ENCODE assay signal across 19 cellular contexts in genomic region chr22:37000676-37001534, GRCh38. TPM values are rescaled to one million over a fixed set of nuclear protein-coding genes. Genes with fewer than 3 reads are reported as not detected.
DNase-seq lines count a peak whose midpoint lies in the region; ATAC-seq and TF ChIP-seq lines count a peak whose summit lies in the region.
"Had no signal": no experiment of that assay in that cellular context is flagged by ENCODE, and none has a peak within 500 bp of the region (broad histone marks: within the 10 kb centered on the region; RNA-seq: fewer than 3 reads in every experiment).

No MANE protein-coding gene starts in this region.

- H4K91ac ChIP-seq in IMR-90 (ENCODE audit: insufficient read depth, low read depth, low read length) = no peak overlapping the region

- H3K79me1 ChIP-seq in IMR-90 (ENCODE audit: low read depth in 1 of 2, low read length in 2 of 2) = no peaks in the 10 kb centered on the region

- H3K4me1 ChIP-seq in IMR-90 (ENCODE audit: control insufficient read depth, insufficient read depth, low read length) = no peaks in the 10 kb centered on the region
- H3K4me1 ChIP-seq: BLaER1 had no signal

- no peak overlapping the region for H2BK15ac ChIP-seq in IMR-90 (ENCODE audit: low read depth, low read length)

- H3K27me3 Mint-ChIP-seq in activated naive CD4-positive, alpha-beta T cell treated with anti-CD3 and anti-CD28 coated beads, Interleukin-2, amount 10 ng/mL, durations not matched to agents 7 days and 5 days = peaks cover 70% of the 10 kb centered on the region
- peaks cover 20% of the 10 kb centered on the region for H3K27me3 Mint-ChIP-seq in nephron progenitor cell (ENCODE audit: low read depth, poor library complexity)

- no peaks in the 10 kb centered on the region; the same call in 1 of the 2 replicates for H4K20me1 ChIP-seq in IMR-90 (ENCODE audit: insufficient read depth, low read length)
- H4K20me1 ChIP-seq: BLaER1 had no signal

- DNase-seq in activated naive CD4-positive, alpha-beta T cell treated with anti-CD3 and anti-CD28 coated beads, Interleukin-2, amount 10 ng/mL, durations not matched to agents 7 days and 5 days = peak; percentile 14
- DNase-seq in activated naive CD4-positive, alpha-beta T cell treated with Interleukin-2 at 50 U/mL for 16 hours = no peak
- DNase-seq in IMR-90 = no peak
- no peak for DNase-seq in nephron progenitor cell
- DNase-seq in NCI-H1417 treated with DMSO at 0.1 percent for 48 hours (lab: John Stamatoyannopoulos, UW) = no peak
- DNase-seq in ureter (ENCODE audit: low spot score) = no peak
- DNase-seq in GDM1 (lab: John Stamatoyannopoulos, UW) = no peak
- DNase-seq: AML-193; CD4-positive, alpha-beta memory T cell; DMS153; DMS79; GF-D8; H7; KG1 had no signal

- no peaks in the 10 kb centered on the region for H3K4me1 Mint-ChIP-seq in activated naive CD4-positive, alpha-beta T cell treated with anti-CD3 and anti-CD28 coated beads, Interleukin-2, amount 10 ng/mL, durations not matched to agents 7 days and 5 days
- peaks cover 21% of the 10 kb centered on the region for H3K4me1 Mint-ChIP-seq in nephron progenitor cell
- H3K4me1 Mint-ChIP-seq: CD14-positive monocyte; CD4-positive, alpha-beta memory T cell had no signal

- ATAC-seq in IMR-90 (ENCODE audit: low read depth) = no peak
- ATAC-seq: A549, GM23338 had no signal

- TF ChIP-seq POLR2A in IMR-90 (IDR thresholded peaks at IDR 0.05; ENCODE audit: low read depth, low read length) = no peak

- no peak overlapping the region for H3K27ac ChIP-seq in IMR-90 (ENCODE audit: insufficient read depth, low read length)
- H3K27ac ChIP-seq: 22Rv1, BLaER1 had no signal

- no peak for TF ChIP-seq RAD21 in IMR-90 (IDR thresholded peaks at IDR 0.05; ENCODE audit: low read length)

- no peak overlapping the region for H3K14ac ChIP-seq in IMR-90 (replicated peaks; ENCODE audit: low read depth, low read length)

- H3K56ac ChIP-seq in IMR-90 (ENCODE audit: extremely low read depth, insufficient read depth, low read length) = no peak overlapping the region

- intact Hi-C loops in IMR-90 (cut with micrococcal nuclease) = no loop called here

- H2BK20ac ChIP-seq in IMR-90 (ENCODE audit: low read depth, low read length) = no peak overlapping the region

- H3K27me3 ChIP-seq in IMR-90 (ENCODE audit: control insufficient read depth, insufficient read depth, low read length) = peaks cover 47% of the 10 kb centered on the region
- H3K27me3 ChIP-seq: BLaER1 had no signal

- no peak overlapping the region for H4K5ac ChIP-seq in IMR-90 (ENCODE audit: low read depth, low read length)

- no peak overlapping the region for H3K4me2 ChIP-seq in IMR-90 (ENCODE audit: low read depth, low read length)
- H3K4me2 ChIP-seq: A549, BLaER1, GM23338 had no signal

- no peak overlapping the region for H2AK5ac ChIP-seq in IMR-90 (ENCODE audit: low read depth, low read length)

- WGBS in IMR-90 (ENCODE audit: extremely low coverage in 2 of 2, insufficient read length in 1 of 2), 2 experiments = 33% methylated on average over 3 of the region's 11 CpGs; no CpG with 5 or more reads in 1 of the 2 experiments

- CTCF ChIA-PET in activated naive CD4-positive, alpha-beta T cell treated with anti-CD3 and anti-CD28 coated beads, Interleukin-2, amount 10 ng/mL, durations not matched to agents 7 days and 5 days (lab: Charles Lee) = no interaction called here
- CTCF ChIA-PET in IMR-90 (lab: Yijun Ruan, JAX) = no interaction called here

- H2AFZ ChIP-seq in IMR-90 (replicated peaks; ENCODE audit: low read length, poor library complexity) = no peak overlapping the region
- H2AFZ ChIP-seq: GM23338 had no signal

- no peak overlapping the region for H2AK9ac ChIP-seq in IMR-90 (replicated peaks; ENCODE audit: low read depth, low read length, poor library complexity)

- H3K9me3 ChIP-seq in IMR-90 (ENCODE audit: control insufficient read depth, insufficient read depth, low read length) = peaks cover 7% of the 10 kb centered on the region
- H3K9me3 ChIP-seq: A549, BLaER1 had no signal

- POLR2A ChIA-PET in IMR-90 (lab: Charles Lee; ENCODE audit: unreplicated experiment) = no interaction called here

- no peaks in the 10 kb centered on the region for H3K9me3 Mint-ChIP-seq in activated naive CD4-positive, alpha-beta T cell treated with anti-CD3 and anti-CD28 coated beads, Interleukin-2, amount 10 ng/mL, durations not matched to agents 7 days and 5 days
- H3K9me3 Mint-ChIP-seq in nephron progenitor cell = peaks cover 3% of the 10 kb centered on the region
- H3K9me3 Mint-ChIP-seq: GM23338 had no signal

- BruUV-seq in IMR-90 (replicated peaks; lab: Mats Ljungman, UMichigan) = no TSS peak

- dilution Hi-C loops in IMR-90 (cut with HindIII; ENCODE audit: low sequenced_read_pairs, unreplicated experiment) = no loop called here

- no peaks in the 10 kb centered on the region for H3K36me3 Mint-ChIP-seq in activated naive CD4-positive, alpha-beta T cell treated with anti-CD3 and anti-CD28 coated beads, Interleukin-2, amount 10 ng/mL, durations not matched to agents 7 days and 5 days
- no peaks in the 10 kb centered on the region for H3K36me3 Mint-ChIP-seq in nephron progenitor cell (ENCODE audit: low read depth)
- H3K36me3 Mint-ChIP-seq: CD14-positive monocyte; CD4-positive, alpha-beta memory T cell had no signal

- no peak overlapping the region for H3K4me3 ChIP-seq in IMR-90 (ENCODE audit: insufficient read depth, low read depth, low read length)
- H3K4me3 ChIP-seq: A549, BLaER1, GM23338 had no signal

- H3K4me3 Mint-ChIP-seq in activated naive CD4-positive, alpha-beta T cell treated with anti-CD3 and anti-CD28 coated beads, Interleukin-2, amount 10 ng/mL, durations not matched to agents 7 days and 5 days = no peak overlapping the region
- H3K4me3 Mint-ChIP-seq in nephron progenitor cell = no peak overlapping the region
- H3K4me3 Mint-ChIP-seq: CD14-positive monocyte; CD4-positive, alpha-beta memory T cell; GM23338 had no signal

- no peak overlapping the region for H3K27ac Mint-ChIP-seq in activated naive CD4-positive, alpha-beta T cell treated with anti-CD3 and anti-CD28 coated beads, Interleukin-2, amount 10 ng/mL, durations not matched to agents 7 days and 5 days
- H3K27ac Mint-ChIP-seq in nephron progenitor cell = peak overlapping the region; percentile 85
- H3K27ac Mint-ChIP-seq: CD14-positive monocyte; CD4-positive, alpha-beta memory T cell; GM23338 had no signal

- H4K8ac ChIP-seq in IMR-90 (ENCODE audit: low read depth in 2 of 2, low read length in 2 of 2) = no peak overlapping the region

- no peak overlapping the region for H3K9ac ChIP-seq in IMR-90 (ENCODE audit: low read depth, low read length)
- H3K9ac ChIP-seq: BLaER1 had no signal

- no peak overlapping the region for H2BK5ac ChIP-seq in IMR-90 (ENCODE audit: low read depth, low read length, poor library complexity, severe bottlenecking)

- no peak overlapping the region for H2BK120ac ChIP-seq in IMR-90 (ENCODE audit: low read depth, low read length)

- peak overlapping the region; percentile 59; the same call in 1 of the 2 replicates for H3K23ac ChIP-seq in IMR-90 (ENCODE audit: low read depth, low read length)

- no peaks in the 10 kb centered on the region for H3K9me1 ChIP-seq in IMR-90 (ENCODE audit: insufficient read depth, low read length)

- TF ChIP-seq CTCF in IMR-90 (conservative IDR thresholded peaks at IDR 0.05; ENCODE audit: low read depth, low read length) = no peak
- no peak for TF ChIP-seq CTCF in nephron progenitor cell (IDR thresholded peaks at IDR 0.05)

- in situ Hi-C loops in IMR-90 (cut with MboI; ENCODE audit: low sequenced_read_pairs) = no loop called here

- no peaks in the 10 kb centered on the region for H3K36me3 ChIP-seq in IMR-90 (ENCODE audit: control insufficient read depth, insufficient read depth, low read length)
- H3K36me3 ChIP-seq: BLaER1 had no signal

- H3K18ac ChIP-seq in IMR-90 (ENCODE audit: low read depth, low read length) = no peak overlapping the region

- H3K4ac ChIP-seq in IMR-90 (ENCODE audit: low read depth, low read length) = no peak overlapping the region

TF ChIP-seq in IMR-90, 13 proteins besides CTCF, POLR2A, EP300 and RAD21 (continues in another document):
- TF ChIP-seq BHLHE40 (IDR thresholded peaks at IDR 0.05; ENCODE audit: low read depth, low read length) = no peak
- no peak for TF ChIP-seq ELK1 (IDR thresholded peaks at IDR 0.05; ENCODE audit: borderline replicate concordance, low read depth, low read length)
- no peak for TF ChIP-seq SMC3 (IDR thresholded peaks at IDR 0.05; ENCODE audit: low read depth, low read length)
- no peak for TF ChIP-seq RCOR1 (IDR thresholded peaks at IDR 0.05; ENCODE audit: insufficient replicate concordance, low read length)
- TF ChIP-seq MAZ (IDR thresholded peaks at IDR 0.05; ENCODE audit: borderline replicate concordance, low read depth, low read length) = no peak
- no peak for TF ChIP-seq MAFK (IDR thresholded peaks at IDR 0.05; ENCODE audit: low read depth, low read length)
- TF ChIP-seq CHD1 (IDR thresholded peaks at IDR 0.05; ENCODE audit: low read depth, low read length) = no peak
- TF ChIP-seq MXI1 (IDR thresholded peaks at IDR 0.05; ENCODE audit: borderline replicate concordance, low read depth, low read length) = no peak
- TF ChIP-seq FOS (IDR thresholded peaks at IDR 0.05; ENCODE audit: low read depth, low read length) = no peak
- no peak for TF ChIP-seq NFE2L2 (IDR thresholded peaks at IDR 0.05; ENCODE audit: low read depth, low read length)

RNA-seq across cellular contexts. Expression of gene TST, which starts 18.3 kb away (rescaled TPM):
- total RNA-seq in IMR-90 (2012; rRNA removed) (26.9 and 31.7 TPM in 2 replicates), ureter (53.4 TPM)
- polyA plus RNA-seq in IMR-90 (2012; rRNA removed) = 37.7 and 44.0 TPM in 2 replicates
- polyA plus RNA-seq in IMR-90 (2012; cell fraction: cytosol; rRNA removed) = 54.2 and 60.4 TPM in 2 replicates
- polyA plus RNA-seq in IMR-90 (2012; cell fraction: nucleus; rRNA removed; ENCODE audit: low replicate concordance) = 17.1 and 33.6 TPM in 2 replicates

RNA-seq across cellular contexts. Expression of gene MPST, which starts 18.6 kb away (rescaled TPM):
- total RNA-seq in IMR-90 (2012; rRNA removed) = 19.2 and 22.5 TPM in 2 replicates
- polyA plus RNA-seq in IMR-90 (2012; rRNA removed) = 43.0 and 60.2 TPM in 2 replicates
- 54.5 and 93.1 TPM in 2 replicates for polyA plus RNA-seq in IMR-90 (2012; cell fraction: cytosol; rRNA removed)
- polyA plus RNA-seq in IMR-90 (2012; cell fraction: nucleus; rRNA removed; ENCODE audit: low replicate concordance) = 48.0 and 88.6 TPM in 2 replicates
- 42.7 TPM for total RNA-seq in ureter

RNA-seq across cellular contexts. Expression of gene KCTD17, which starts 50.6 kb away (rescaled TPM):
- total RNA-seq in IMR-90 (2012; rRNA removed) (28.3 and 29.2 TPM in 2 replicates), ureter (37.2 TPM)
- polyA plus RNA-seq in IMR-90 (2012; rRNA removed) = 37.3 and 37.8 TPM in 2 replicates
- 26.9 and 44.6 TPM in 2 replicates for polyA plus RNA-seq in IMR-90 (2012; cell fraction: cytosol; rRNA removed)
- 48.0 and 87.9 TPM in 2 replicates for polyA plus RNA-seq in IMR-90 (2012; cell fraction: nucleus; rRNA removed; ENCODE audit: low replicate concordance)
